Comparison of ENCODE assay signal across 16 cellular contexts in genomic region chr2:109145286-109145685, GRCh38.
"Had no signal": no experiment of that assay in that cellular context is flagged by ENCODE, and none has a peak within 500 bp of the region (broad histone marks: within the 10 kb centered on the region; RNA-seq: fewer than 3 reads in every experiment).

No MANE protein-coding gene starts in this region.

- H3K36me3 ChIP-seq: colonic mucosa, heart left ventricle, right lobe of liver, tibial artery, upper lobe of left lung, uterus had no signal

- H3K9me3 Mint-ChIP-seq: natural killer cell; stimulated activated memory B cell treated with anti-CD40 and anti-IgM and Interleukin-4, amounts not matched to agents 10 μg/mL and 1 μg/mL and 100 μg/mL, for 72 hours; stimulated activated naive CD8-positive, alpha-beta T cell treated with anti-CD3 and anti-CD28 coated beads, Interleukin-15, Interleukin-2, amounts not matched to agents 100 ng/mL and 50 ng/mL, for 24 hours had no signal

- H3K4me3 ChIP-seq: colonic mucosa, heart left ventricle, psoas muscle, right lobe of liver, tibial artery, upper lobe of left lung, uterus had no signal

- H3K27ac Mint-ChIP-seq: natural killer cell; stimulated activated memory B cell treated with anti-CD40 and anti-IgM and Interleukin-4, amounts not matched to agents 10 μg/mL and 1 μg/mL and 100 μg/mL, for 72 hours; stimulated activated naive CD8-positive, alpha-beta T cell treated with anti-CD3 and anti-CD28 coated beads, Interleukin-15, Interleukin-2, amounts not matched to agents 100 ng/mL and 50 ng/mL, for 24 hours had no signal

- H3K27me3 ChIP-seq: colonic mucosa, heart left ventricle, right lobe of liver, tibial artery, upper lobe of left lung, uterus had no signal

- H3K9ac ChIP-seq: parathyroid adenoma had no signal

- H3K27ac ChIP-seq: colonic mucosa, heart left ventricle, parathyroid adenoma, psoas muscle, right lobe of liver, tibial artery, upper lobe of left lung, uterus had no signal

- H3K79me2 ChIP-seq: parathyroid adenoma had no signal

- H3K36me3 Mint-ChIP-seq: natural killer cell; stimulated activated memory B cell treated with anti-CD40 and anti-IgM and Interleukin-4, amounts not matched to agents 10 μg/mL and 1 μg/mL and 100 μg/mL, for 72 hours had no signal

- H2AFZ ChIP-seq: parathyroid adenoma had no signal

- H3K4me3 Mint-ChIP-seq: natural killer cell; stimulated activated memory B cell treated with anti-CD40 and anti-IgM and Interleukin-4, amounts not matched to agents 10 μg/mL and 1 μg/mL and 100 μg/mL, for 72 hours; stimulated activated naive CD8-positive, alpha-beta T cell treated with anti-CD3 and anti-CD28 coated beads, Interleukin-15, Interleukin-2, amounts not matched to agents 100 ng/mL and 50 ng/mL, for 24 hours had no signal

- ATAC-seq: esophagus mucosa; heart left ventricle; natural killer cell; stimulated activated memory B cell treated with anti-CD40 and anti-IgM and Interleukin-4, amounts not matched to agents 10 μg/mL and 1 μg/mL and 100 μg/mL, for 72 hours had no signal

- H3K4me1 ChIP-seq: colonic mucosa, parathyroid adenoma, psoas muscle, right lobe of liver, upper lobe of left lung, uterus had no signal

- H3K9me3 ChIP-seq: colonic mucosa, heart left ventricle, psoas muscle, right lobe of liver, tibial artery, upper lobe of left lung, uterus had no signal

- DNase-seq: colonic mucosa; effector CD8-positive, alpha-beta T cell; heart left ventricle; hippocampal formation; natural killer cell; psoas muscle; retina; right lobe of liver; stimulated activated CD4-positive, alpha-beta T cell treated with anti-CD3 and anti-CD28 coated beads, Interleukin-4, amount 100 ng/mL, for 24 hours; uterus had no signal
